8 cellular contexts compared by ENCODE assay signal in genomic region chr11:62552931-62553838, GRCh38. TPM values are rescaled to one million over a fixed set of nuclear protein-coding genes. Genes with fewer than 3 reads are reported as not detected.
DNase-seq lines count a peak whose midpoint lies in the region; ATAC-seq and TF ChIP-seq lines count a peak whose summit lies in the region.

No MANE protein-coding gene starts in this region.

- peaks cover 68% of the 10 kb centered on the region for H3K4me1 Mint-ChIP-seq in chondrocyte (ENCODE audit: low read depth)
- peaks cover 90% of the 10 kb centered on the region for H3K4me1 Mint-ChIP-seq in stimulated activated naive CD8-positive, alpha-beta T cell treated with anti-CD3 and anti-CD28 coated beads, Interleukin-15, Interleukin-2, amounts not matched to agents 100 ng/mL and 50 ng/mL, for 24 hours (ENCODE audit: low read depth)

- H3K27me3 Mint-ChIP-seq in chondrocyte (ENCODE audit: low read depth), result no peaks in the 10 kb centered on the region
- no peaks in the 10 kb centered on the region for H3K27me3 Mint-ChIP-seq in stimulated activated naive CD8-positive, alpha-beta T cell treated with anti-CD3 and anti-CD28 coated beads, Interleukin-15, Interleukin-2, amounts not matched to agents 100 ng/mL and 50 ng/mL, for 24 hours

- no peaks in the 10 kb centered on the region for H3K9me3 Mint-ChIP-seq in chondrocyte (ENCODE audit: low read depth)
- no peaks in the 10 kb centered on the region for H3K9me3 Mint-ChIP-seq in stimulated activated naive CD8-positive, alpha-beta T cell treated with anti-CD3 and anti-CD28 coated beads, Interleukin-15, Interleukin-2, amounts not matched to agents 100 ng/mL and 50 ng/mL, for 24 hours

- H3K4me3 ChIP-seq in AG04450 (ENCODE audit: low read depth, low read length), result peak overlapping the region; percentile 49

- no peaks in the 10 kb centered on the region; the same call in 1 of the 2 replicates for H3K9me3 ChIP-seq in AG04450 (ENCODE audit: control insufficient read depth, insufficient read depth, low read length)

- POLR2A ChIA-PET in AG04450 (lab: Yijun Ruan, JAX), result interaction anchor here (0.6 to 4.6 kb wide), 14 partner anchors 9 to 288 kb away, joined by 3 to 28 read pairs (median 6); partner anchors contain the start of genes C11orf98, CSKMT, EEF1G and MTA2

- TF ChIP-seq CTCF in AG04450 (IDR thresholded peaks at IDR 0.05; ENCODE audit: low read depth, low read length) (no peak), chondrocyte (IDR thresholded peaks at IDR 0.05) (no peak)

- CTCF ChIA-PET in AG04450 (lab: Charles Lee), result interaction anchor here (1.4 to 5.1 kb wide), 5 partner anchors 7 to 173 kb away, joined by 3 to 38 read pairs (median 32); no protein-coding TSS in a partner anchor

- H3K27ac ChIP-seq in AG04450 (ENCODE audit: low read depth, low read length), result peak overlapping the region; percentile 97

- ATAC-seq in HG03025 (IDR thresholded peaks at IDR 0.05; ENCODE audit: low FRiP score, unreplicated experiment), result no peak

- peak; percentile 84 for DNase-seq in AG04450 (ENCODE audit: low read depth, low spot score)
- peak; percentile 99 for DNase-seq in HT-29 (ENCODE audit: low spot score)
- DNase-seq in T-helper 9 cell, result peak; percentile 68
- DNase-seq in chondrocyte (ENCODE audit: low spot score), result no peak
- DNase-seq in left kidney (ENCODE audit: low read depth, low spot score), result peak; percentile 84
- DNase-seq in NCI-H2107 treated with DMSO at 0.1 percent for 48 hours (lab: John Stamatoyannopoulos, UW; ENCODE audit: unreplicated experiment), result no peak

- H3K27me3 ChIP-seq in AG04450 (ENCODE audit: control insufficient read depth, insufficient read depth, low read length), result no peaks in the 10 kb centered on the region

- H3K36me3 Mint-ChIP-seq in chondrocyte (ENCODE audit: low read depth), result peaks cover 4% of the 10 kb centered on the region
- H3K36me3 Mint-ChIP-seq in stimulated activated naive CD8-positive, alpha-beta T cell treated with anti-CD3 and anti-CD28 coated beads, Interleukin-15, Interleukin-2, amounts not matched to agents 100 ng/mL and 50 ng/mL, for 24 hours (ENCODE audit: low read depth), result peaks cover 21% of the 10 kb centered on the region

- H3K27ac Mint-ChIP-seq in chondrocyte (ENCODE audit: unreplicated experiment), result peak overlapping the region; percentile 98
- peak overlapping the region; percentile 96 for H3K27ac Mint-ChIP-seq in stimulated activated naive CD8-positive, alpha-beta T cell treated with anti-CD3 and anti-CD28 coated beads, Interleukin-15, Interleukin-2, amounts not matched to agents 100 ng/mL and 50 ng/mL, for 24 hours

- H3K4me3 Mint-ChIP-seq in chondrocyte (ENCODE audit: unreplicated experiment), result peak overlapping the region; percentile 67
- H3K4me3 Mint-ChIP-seq in stimulated activated naive CD8-positive, alpha-beta T cell treated with anti-CD3 and anti-CD28 coated beads, Interleukin-15, Interleukin-2, amounts not matched to agents 100 ng/mL and 50 ng/mL, for 24 hours, result peak overlapping the region; percentile 49

RNA-seq across cellular contexts. Expression of gene AHNAK, which starts 6.6 kb away (rescaled TPM):
- polyA plus RNA-seq in AG04450 (2011; rRNA removed), result 231 and 243 TPM in 2 replicates
- polyA minus RNA-seq in AG04450 (2011; rRNA and poly(A)+ RNA removed), result 780 and 843 TPM in 2 replicates
- 281 and 282 TPM in 2 replicates for total RNA-seq in HT-29 (2014; rRNA removed; shearing (Covaris generic))
- 476 to 526 TPM (median 514 TPM) in 3 replicates for total RNA-seq in chondrocyte

RNA-seq across cellular contexts. Expression of gene EEF1G, which starts 20.5 kb away (rescaled TPM):
- 2,186 and 2,474 TPM in 2 replicates for polyA plus RNA-seq in AG04450 (2011; rRNA removed)
- polyA minus RNA-seq in AG04450 (2011; rRNA and poly(A)+ RNA removed), result 1,515 and 1,839 TPM in 2 replicates
- total RNA-seq in HT-29 (2014; rRNA removed; shearing (Covaris generic)), result 1,888 and 1,945 TPM in 2 replicates
- total RNA-seq in chondrocyte, result 1,000 to 1,202 TPM (median 1,017 TPM) in 3 replicates

RNA-seq across cellular contexts. Expression of gene TUT1, which starts 38.1 kb away (rescaled TPM):
- 7.8 and 9.0 TPM in 2 replicates for polyA plus RNA-seq in AG04450 (2011; rRNA removed)
- 6.3 and 6.4 TPM in 2 replicates for polyA minus RNA-seq in AG04450 (2011; rRNA and poly(A)+ RNA removed)
- total RNA-seq in HT-29 (2014; rRNA removed; shearing (Covaris generic)), result 19.3 and 25.1 TPM in 2 replicates
- total RNA-seq in chondrocyte, result 9.6 to 15.2 TPM (median 11.8 TPM) in 3 replicates

RNA-seq across cellular contexts. Expression of gene MTA2, which starts 48.5 kb away (rescaled TPM):
- 22.9 and 36.7 TPM in 2 replicates for polyA plus RNA-seq in AG04450 (2011; rRNA removed)
- polyA minus RNA-seq in AG04450 (2011; rRNA and poly(A)+ RNA removed), result 63.1 and 79.4 TPM in 2 replicates
- 223 and 229 TPM in 2 replicates for total RNA-seq in HT-29 (2014; rRNA removed; shearing (Covaris generic))
- total RNA-seq in chondrocyte, result 81.7 to 89.3 TPM (median 83.0 TPM) in 3 replicates

RNA-seq across cellular contexts. Expression of gene EML3, which starts 59.4 kb away (rescaled TPM):
- polyA plus RNA-seq in AG04450 (2011; rRNA removed), result 17.1 and 18.6 TPM in 2 replicates
- 15.8 and 18.9 TPM in 2 replicates for polyA minus RNA-seq in AG04450 (2011; rRNA and poly(A)+ RNA removed)
- 72.3 and 72.5 TPM in 2 replicates for total RNA-seq in HT-29 (2014; rRNA removed; shearing (Covaris generic))
- 55.2 to 76.6 TPM (median 58.9 TPM) in 3 replicates for total RNA-seq in chondrocyte

Comparison
In these comparisons a context has a peak if more than half of its experiments do, and no peak if none do; other contexts are left out.
1. DNase-seq: peak in AG04450 (single experiment), HT-29 (single experiment), T-helper 9 cell (single experiment) and left kidney (single experiment); none in chondrocyte (single experiment) and NCI-H2107 treated with DMSO at 0.1 percent for 48 hours (single experiment).